Comparison of ENCODE assay signal across 8 cellular contexts in the genomic region with DNA sequence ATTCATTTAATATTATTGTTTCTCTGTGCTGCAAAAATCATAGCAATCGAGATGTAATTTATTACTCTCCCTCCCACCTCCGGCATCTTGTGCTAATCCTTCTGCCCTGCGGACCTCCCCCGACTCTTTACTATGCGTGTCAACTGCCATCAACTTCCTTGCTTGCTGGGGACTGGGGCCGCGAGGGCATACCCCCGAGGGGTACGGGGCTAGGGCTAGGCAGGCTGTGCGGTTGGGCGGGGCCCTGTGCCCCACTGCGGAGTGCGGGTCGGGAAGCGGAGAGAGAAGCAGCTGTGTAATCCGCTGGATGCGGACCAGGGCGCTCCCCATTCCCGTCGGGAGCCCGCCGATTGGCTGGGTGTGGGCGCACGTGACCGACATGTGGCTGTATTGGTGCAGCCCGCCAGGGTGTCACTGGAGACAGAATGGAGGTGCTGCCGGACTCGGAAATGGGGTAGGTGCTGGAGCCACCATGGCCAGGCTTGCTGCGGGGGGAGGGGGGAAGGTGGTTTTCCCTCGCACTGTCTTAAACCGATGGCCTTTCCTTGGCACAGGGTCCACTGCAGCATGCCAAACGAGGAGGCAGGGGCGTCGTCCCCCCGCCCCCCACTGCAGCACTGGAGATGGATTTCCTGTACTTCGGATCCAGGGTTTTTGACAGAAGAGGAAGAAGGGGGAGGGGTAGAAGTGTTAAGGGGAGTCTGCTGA. TPM values are rescaled to one million over a fixed set of nuclear protein-coding genes. Genes with fewer than 3 reads are reported as not detected.
DNase-seq lines count a peak whose midpoint lies in the region; ATAC-seq and TF ChIP-seq lines count a peak whose summit lies in the region.

TSS of gene APC (plus strand) at position 414 of the 708 bp plus-strand sequence. CDS start 17,006 bp downstream, outside the sequence.

- DNase-seq in GM10266 (ENCODE audit: extremely low spot score), result peak; percentile 85
- DNase-seq in NCI-H1105 treated with DMSO at 0.1 percent for 48 hours (lab: John Stamatoyannopoulos, UW), result peak; percentile 66
- peak; percentile 77 for DNase-seq in T follicular helper cell (ENCODE audit: low read depth)
- peak; percentile 97 for DNase-seq in adipocyte (ENCODE audit: low read depth)
- peak; percentile 93 to 97 (median 95) for DNase-seq in heart left ventricle
- DNase-seq in trophoblast cell, result peak; percentile 46 to 57
- peak; percentile 95 to 97 for DNase-seq in tibial artery

- H2BK5ac ChIP-seq in trophoblast cell (ENCODE audit: low read depth, low read length, poor library complexity), result no peak within 1 kb of the TSS

- H4K12ac ChIP-seq in trophoblast cell (ENCODE audit: low read depth, low read length), result no peak within 1 kb of the TSS

- peak within 1 kb of the TSS; percentile 85 for H3K9ac ChIP-seq in adipocyte (ENCODE audit: low read length)
- H3K9ac ChIP-seq in trophoblast cell (ENCODE audit: low read length), result peak within 1 kb of the TSS; percentile 82

- H3K36me3 ChIP-seq in adipocyte (ENCODE audit: control insufficient read depth, insufficient read depth, low read length, severe bottlenecking) (no peaks in the 10 kb centered on the region), heart left ventricle (no peaks in the 10 kb centered on the region), trophoblast cell (ENCODE audit: control insufficient read depth in 1 of 2, insufficient read depth in 2 of 2, low read length in 2 of 2) (no peaks in the 10 kb centered on the region), tibial artery (no peaks in the 10 kb centered on the region)

- H3K14ac ChIP-seq in trophoblast cell (ENCODE audit: low read length), result no peak within 1 kb of the TSS

- intact Hi-C loops in heart left ventricle (cut with DNase I), result loop anchor here in 1 of 10 donors (10.0 kb wide), 1 partner anchor 573 kb away; no protein-coding TSS in a partner anchor
- intact Hi-C loops in tibial artery (cut with DNase I; ENCODE audit: low total_unique reads), result no loop called here

- no peaks in the 10 kb centered on the region for H3K79me2 ChIP-seq in trophoblast cell (ENCODE audit: control insufficient read depth, insufficient read depth, low read length, poor library complexity)

- no peaks in the 10 kb centered on the region for H3K9me3 ChIP-seq in adipocyte (ENCODE audit: control insufficient read depth, low read length)
- no peaks in the 10 kb centered on the region for H3K9me3 ChIP-seq in heart left ventricle
- peaks cover 3% of the 10 kb centered on the region for H3K9me3 ChIP-seq in trophoblast cell (ENCODE audit: insufficient read depth, low read depth, low read length)
- H3K9me3 ChIP-seq in tibial artery, result no peaks in the 10 kb centered on the region

- H3K4me3 ChIP-seq in adipocyte (ENCODE audit: low read length), result peak within 1 kb of the TSS; percentile 91
- H3K4me3 ChIP-seq in heart left ventricle, result peak within 1 kb of the TSS; percentile 54 to 83 (median 64)
- peak within 1 kb of the TSS; percentile 86 for H3K4me3 ChIP-seq in trophoblast cell (ENCODE audit: low read depth, low read length)
- peak within 1 kb of the TSS; percentile 68 to 76 for H3K4me3 ChIP-seq in tibial artery

- H3K4me2 ChIP-seq in trophoblast cell (ENCODE audit: low read length), result peak within 1 kb of the TSS; percentile 95

- no peak within 1 kb of the TSS for H3K4ac ChIP-seq in trophoblast cell (ENCODE audit: low read depth, low read length)

- H3K27me3 ChIP-seq in adipocyte (replicated peaks; ENCODE audit: control insufficient read depth, insufficient read depth, low read length) (no peaks in the 10 kb centered on the region), heart left ventricle (no peaks in the 10 kb centered on the region), trophoblast cell (ENCODE audit: insufficient read depth, low read length) (no peaks in the 10 kb centered on the region), tibial artery (no peaks in the 10 kb centered on the region)

- peak within 1 kb of the TSS; percentile 33 for H2AFZ ChIP-seq in trophoblast cell (ENCODE audit: insufficient read depth, low read length, poor library complexity)

- TF ChIP-seq CTCF in GM10266 (IDR thresholded peaks at IDR 0.05; ENCODE audit: control insufficient read depth, insufficient read depth, low read depth, missing control alignments) (no peak), heart left ventricle (IDR thresholded peaks at IDR 0.05) (peak in 3 of 12 donors; percentile 9 to 24 (median 17)), tibial artery (IDR thresholded peaks at IDR 0.05) (peak; percentile 17 to 23)

- peaks cover 1% of the 10 kb centered on the region for H3K79me1 ChIP-seq in trophoblast cell (ENCODE audit: low read length)

- peak in 1 of 2 donors; percentile 58 for TF ChIP-seq POLR2A in heart left ventricle (IDR thresholded peaks at IDR 0.05)

- peak within 1 kb of the TSS; percentile 26 for H4K8ac ChIP-seq in trophoblast cell (ENCODE audit: low read depth, low read length)

- no peak within 1 kb of the TSS for H2BK12ac ChIP-seq in trophoblast cell (ENCODE audit: low read length)

- peak within 1 kb of the TSS; percentile 31 for H3K18ac ChIP-seq in trophoblast cell (ENCODE audit: low read length)

- peak; percentile 100 for ATAC-seq in HG02571 (IDR thresholded peaks at IDR 0.05; ENCODE audit: unreplicated experiment)
- peak; percentile 98 to 100 (median 100) for ATAC-seq in heart left ventricle

- 0 to 1% (median 0%) methylated on average over 21 to 36 of the region's 36 CpGs for WGBS in heart left ventricle, 4 donors
- no CpG with 5 or more reads among the region's 36 CpGs for WGBS in trophoblast cell (ENCODE audit: extremely low coverage, insufficient coverage, insufficient read length)

- H3K4me1 ChIP-seq in adipocyte (ENCODE audit: control insufficient read depth, insufficient read depth, low read length) (peaks cover 29% of the 10 kb centered on the region), heart left ventricle (peaks cover 0 to 46% (median 22%) of the 10 kb centered on the region in 12 donors), trophoblast cell (ENCODE audit: control insufficient read depth in 1 of 2, insufficient read depth in 2 of 2, low read length in 2 of 2) (peaks cover 0 to 9% of the 10 kb centered on the region in 2 experiments), tibial artery (peaks cover 0 to 38% (median 3%) of the 10 kb centered on the region in 4 donors)

- no peak within 1 kb of the TSS for H3K23ac ChIP-seq in trophoblast cell (ENCODE audit: low read length)

- H3K27ac ChIP-seq in heart left ventricle (peak within 1 kb of the TSS in 11 of 12 donors; percentile 41 to 82 (median 73)), trophoblast cell (ENCODE audit: low read depth, low read length) (no peak within 1 kb of the TSS), tibial artery (peak within 1 kb of the TSS; percentile 62 to 72)

- no peak within 1 kb of the TSS for H2AK5ac ChIP-seq in trophoblast cell (ENCODE audit: low read length)

- no peak within 1 kb of the TSS for H4K91ac ChIP-seq in trophoblast cell (ENCODE audit: low read depth, low read length)

- no peak within 1 kb of the TSS for H2BK120ac ChIP-seq in trophoblast cell (ENCODE audit: insufficient read depth, low read length, poor library complexity)

RNA-seq across cellular contexts. Expression of gene APC, which starts in this region (rescaled TPM):
- total RNA-seq in heart left ventricle, result 10 to 100 TPM; 34.0 to 65.3 (median 42.2) TPM
- polyA plus RNA-seq in heart left ventricle, result 10 to 100 TPM in 1 of 2 donors, 1 to 10 TPM in 1; 3.8 to 13.1 TPM
- 10.6 and 11.3 TPM in 2 replicates for polyA plus RNA-seq in trophoblast cell (2013)
